ENCODE assay signal across 8 cellular contexts in the genomic region with DNA sequence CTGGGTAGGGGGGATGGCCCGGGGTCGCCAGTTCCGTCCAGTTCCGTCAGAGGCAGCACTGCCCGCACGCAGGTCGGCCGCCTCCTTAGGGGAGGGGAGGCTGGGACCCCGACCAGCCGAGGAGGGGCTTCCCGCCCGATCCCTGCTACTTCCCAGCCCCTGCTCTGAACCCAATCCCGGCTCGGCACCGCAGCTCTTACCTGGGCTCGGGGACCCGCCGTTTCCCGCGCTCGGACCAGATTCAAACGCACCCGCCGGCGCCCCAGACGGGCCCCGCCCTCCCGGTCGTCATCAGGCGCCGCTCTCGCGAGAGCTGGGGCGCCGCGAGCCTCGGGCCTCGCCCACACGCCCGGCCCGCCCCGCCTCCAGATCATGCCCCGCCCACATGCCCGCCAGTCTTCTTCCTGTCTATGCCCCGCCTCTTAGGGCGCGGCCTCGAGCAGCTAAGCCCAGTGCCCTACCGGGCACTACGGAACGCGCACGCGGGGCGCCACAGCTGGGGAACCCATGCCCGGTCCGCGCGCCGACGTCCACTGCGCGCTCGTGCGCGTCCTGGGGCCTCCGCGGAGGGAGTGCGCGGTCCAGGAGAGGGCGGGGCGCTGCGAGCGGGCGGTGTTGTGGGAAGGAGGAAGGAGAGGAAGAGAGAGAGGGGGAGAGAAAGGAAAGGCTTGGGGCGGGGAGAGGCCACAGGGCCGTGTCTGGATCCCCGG. TPM values are rescaled to one million over a fixed set of nuclear protein-coding genes. Genes with fewer than 3 reads are reported as not detected.
DNase-seq lines count a peak whose midpoint lies in the region; ATAC-seq and TF ChIP-seq lines count a peak whose summit lies in the region.

A gene with protein sequence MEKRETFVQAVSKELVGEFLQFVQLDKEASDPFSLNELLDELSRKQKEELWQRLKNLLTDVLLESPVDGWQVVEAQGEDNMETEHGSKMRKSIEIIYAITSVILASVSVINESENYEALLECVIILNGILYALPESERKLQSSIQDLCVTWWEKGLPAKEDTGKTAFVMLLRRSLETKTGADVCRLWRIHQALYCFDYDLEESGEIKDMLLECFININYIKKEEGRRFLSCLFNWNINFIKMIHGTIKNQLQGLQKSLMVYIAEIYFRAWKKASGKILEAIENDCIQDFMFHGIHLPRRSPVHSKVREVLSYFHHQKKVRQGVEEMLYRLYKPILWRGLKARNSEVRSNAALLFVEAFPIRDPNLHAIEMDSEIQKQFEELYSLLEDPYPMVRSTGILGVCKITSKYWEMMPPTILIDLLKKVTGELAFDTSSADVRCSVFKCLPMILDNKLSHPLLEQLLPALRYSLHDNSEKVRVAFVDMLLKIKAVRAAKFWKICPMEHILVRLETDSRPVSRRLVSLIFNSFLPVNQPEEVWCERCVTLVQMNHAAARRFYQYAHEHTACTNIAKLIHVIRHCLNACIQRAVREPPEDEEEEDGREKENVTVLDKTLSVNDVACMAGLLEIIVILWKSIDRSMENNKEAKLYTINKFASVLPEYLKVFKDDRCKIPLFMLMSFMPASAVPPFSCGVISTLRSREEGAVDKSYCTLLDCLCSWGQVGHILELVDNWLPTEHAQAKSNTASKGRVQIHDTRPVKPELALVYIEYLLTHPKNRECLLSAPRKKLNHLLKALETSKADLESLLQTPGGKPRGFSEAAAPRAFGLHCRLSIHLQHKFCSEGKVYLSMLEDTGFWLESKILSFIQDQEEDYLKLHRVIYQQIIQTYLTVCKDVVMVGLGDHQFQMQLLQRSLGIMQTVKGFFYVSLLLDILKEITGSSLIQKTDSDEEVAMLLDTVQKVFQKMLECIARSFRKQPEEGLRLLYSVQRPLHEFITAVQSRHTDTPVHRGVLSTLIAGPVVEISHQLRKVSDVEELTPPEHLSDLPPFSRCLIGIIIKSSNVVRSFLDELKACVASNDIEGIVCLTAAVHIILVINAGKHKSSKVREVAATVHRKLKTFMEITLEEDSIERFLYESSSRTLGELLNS (minus strand): TSS at position 281 of the 710 bp plus-strand sequence. CDS start 2,905 bp downstream, outside the sequence.

- in situ Hi-C loops in GM23248 (cut with MboI): no loop called here

- no peak for TF ChIP-seq CTCF in fibroblast of lung (conservative IDR thresholded peaks at IDR 0.05 in 1 of 2, IDR thresholded peaks at IDR 0.05 in 1 of 2; ENCODE audit: low read depth in 1 of 2, low read length in 2 of 2)

- peak within 1 kb of the TSS; percentile 78 to 98 (median 88) for H3K4me3 Mint-ChIP-seq in naive thymus-derived CD8-positive, alpha-beta T cell

- no peaks in the 10 kb centered on the region for H3K27me3 Mint-ChIP-seq in naive thymus-derived CD8-positive, alpha-beta T cell

- H3K4me1 Mint-ChIP-seq in naive thymus-derived CD8-positive, alpha-beta T cell: peaks cover 12 to 21% (median 17%) of the 10 kb centered on the region in 4 donors

- H3K36me3 ChIP-seq in GM23248 (ENCODE audit: low read depth) (no peaks in the 10 kb centered on the region), fibroblast of lung (ENCODE audit: control insufficient read depth, insufficient read depth, low read length) (no peaks in the 10 kb centered on the region)

- DNase-seq in Daoy (ENCODE audit: low read depth) (peak; percentile 100), GM23248 (peak; percentile 99), Kasumi-1 (lab: John Stamatoyannopoulos, UW) (peak; percentile 93 to 94), RPMI7951 (ENCODE audit: low read depth) (peak; percentile 98), fibroblast of lung (ENCODE audit: low read depth in 2 of 2) (peak; percentile 96 to 98)
- peak; percentile 97 to 98 for DNase-seq in activated T-helper 1 cell treated with anti-CD3 and anti-CD28 coated beads, Interleukin-2, amount 50 U/mL, for 16 hours (ENCODE audit: low read depth in 1 of 2, low spot score in 1 of 2)
- peak; percentile 90 to 99 (median 97) for DNase-seq in naive thymus-derived CD8-positive, alpha-beta T cell
- DNase-seq in stimulated activated naive CD4-positive, alpha-beta T cell (lab: John Stamatoyannopoulos, UW): peak; percentile 93 to 98 (median 96)

- H3K9ac ChIP-seq in GM23248: peak within 1 kb of the TSS; percentile 90
- peak within 1 kb of the TSS; percentile 88 for H3K9ac ChIP-seq in fibroblast of lung (ENCODE audit: insufficient read depth, low read length)

- no peaks in the 10 kb centered on the region for H3K27me3 ChIP-seq in GM23248 (replicated peaks; ENCODE audit: insufficient read depth)
- H3K27me3 ChIP-seq in fibroblast of lung (ENCODE audit: control insufficient read depth, insufficient read depth, low read length): no peaks in the 10 kb centered on the region

- POLR2A ChIA-PET in naive thymus-derived CD8-positive, alpha-beta T cell (lab: Charles Lee): interaction anchor here (0.7 to 2.3 kb wide), 9 partner anchors 52 to 272 kb away, joined by 3 to 18 read pairs (median 4); a partner anchor contains a TSS

- 0 out of 2 replicates have a peak within 1 kb of the TSS, but pooled peaks have one; percentile 9 for H3K27ac ChIP-seq in GM23248
- peak within 1 kb of the TSS; percentile 88 for H3K27ac ChIP-seq in fibroblast of lung (ENCODE audit: insufficient read depth, low read length)

- H3K4me2 ChIP-seq in GM23248 (ENCODE audit: unreplicated experiment) (peak within 1 kb of the TSS; percentile 84), fibroblast of lung (ENCODE audit: extremely low read depth, insufficient read depth, low read length) (peak within 1 kb of the TSS; percentile 92)

- H3K27ac Mint-ChIP-seq in naive thymus-derived CD8-positive, alpha-beta T cell: peak within 1 kb of the TSS; percentile 43 to 96 (median 82)

- 0 to 1% methylated on average over 47 to 65 of the region's 78 CpGs for WGBS in GM23248 (ENCODE audit: low coverage in 1 of 2, low lambda C conversion rate in 2 of 2, missing lambda C conversion rate in 2 of 2), 2 experiments

- H3K9me3 ChIP-seq in GM23248 (ENCODE audit: low read depth): no peaks in the 10 kb centered on the region
- H3K9me3 ChIP-seq in fibroblast of lung (ENCODE audit: control insufficient read depth, insufficient read depth, low read depth, low read length): no peaks in the 10 kb centered on the region

- H3K4me1 ChIP-seq in GM23248 (ENCODE audit: insufficient read depth) (peaks cover 11% of the 10 kb centered on the region; the same call in 1 of the 2 replicates), fibroblast of lung (ENCODE audit: control insufficient read depth, extremely low read depth, insufficient read depth, low read length) (peaks cover 5% of the 10 kb centered on the region)

- H3K4me3 ChIP-seq in GM23248 (peak within 1 kb of the TSS; percentile 72), fibroblast of lung (replicated peaks in 1 of 4; ENCODE audit: control extremely low read depth in 1 of 4, insufficient read depth in 1 of 4, low read depth in 3 of 4, low read length in 4 of 4) (peak within 1 kb of the TSS; percentile 79 to 90 (median 81))

- no peaks in the 10 kb centered on the region for H3F3A ChIP-seq in GM23248 (ENCODE audit: insufficient read depth)

- H4K20me1 ChIP-seq in GM23248 (ENCODE audit: insufficient read depth): no peaks in the 10 kb centered on the region
- no peaks in the 10 kb centered on the region for H4K20me1 ChIP-seq in fibroblast of lung (ENCODE audit: control insufficient read depth, extremely low read depth, insufficient read depth, low read length)

- peaks cover 0 to 3% (median 0%) of the 10 kb centered on the region in 3 donors for H3K36me3 Mint-ChIP-seq in naive thymus-derived CD8-positive, alpha-beta T cell

- no peaks in the 10 kb centered on the region for H3K9me3 Mint-ChIP-seq in naive thymus-derived CD8-positive, alpha-beta T cell

- H2AFZ ChIP-seq in GM23248 (peak within 1 kb of the TSS; percentile 87), fibroblast of lung (ENCODE audit: low read length) (peak within 1 kb of the TSS; percentile 83)

- ATAC-seq in naive thymus-derived CD8-positive, alpha-beta T cell: peak; percentile 96 to 97

- H3K79me2 ChIP-seq in GM23248 (ENCODE audit: insufficient read depth): peaks cover 48% of the 10 kb centered on the region
- peaks cover 47% of the 10 kb centered on the region for H3K79me2 ChIP-seq in fibroblast of lung (ENCODE audit: control insufficient read depth, insufficient read depth, low read length)

- no peaks in the 10 kb centered on the region for H3K9me2 ChIP-seq in GM23248 (ENCODE audit: insufficient read depth)

RNA-seq across cellular contexts. Expression of the gene that starts here (rescaled TPM):
- total RNA-seq in Daoy (2014; rRNA removed; shearing (Covaris generic)): 57.2 and 60.1 TPM in 2 replicates
- total RNA-seq in GM23248 (2014; rRNA removed; shearing (Covaris generic)): 15.6 and 15.7 TPM in 2 replicates
- 15.7 and 17.3 TPM in 2 replicates for polyA plus RNA-seq in GM23248 (2016; fragmentation: Nextera tagmentation; extraction: Ambion mirVana)
- total RNA-seq in RPMI7951 (2014; rRNA removed; shearing (Covaris generic)): 52.4 and 55.7 TPM in 2 replicates
- 5.4 and 10.9 TPM in 2 replicates for total RNA-seq in fibroblast of lung
- 18.7 and 38.9 TPM in 2 replicates for polyA plus RNA-seq in fibroblast of lung
- 14.3 and 36.7 TPM in 2 replicates for polyA plus RNA-seq in fibroblast of lung (2012)
- 15.2 and 34.1 TPM in 2 replicates for polyA minus RNA-seq in fibroblast of lung (ENCODE audit: low replicate concordance)
- total RNA-seq in naive thymus-derived CD8-positive, alpha-beta T cell: 1 to 10 TPM; 6.7 to 7.7 TPM
- polyA plus RNA-seq in naive thymus-derived CD8-positive, alpha-beta T cell: 1 to 10 TPM; 2.4 to 3.7 (median 2.6) TPM

Comparison
In these comparisons a context has a peak if more than half of its experiments do, and no peak if none do; other contexts are left out.
1. Peak in every context shown above with its lines: DNase-seq, ATAC-seq, H3K4me3 ChIP-seq and H3K27ac ChIP-seq.